ENCODE assay signal across 8 cellular contexts in the genomic region with DNA sequence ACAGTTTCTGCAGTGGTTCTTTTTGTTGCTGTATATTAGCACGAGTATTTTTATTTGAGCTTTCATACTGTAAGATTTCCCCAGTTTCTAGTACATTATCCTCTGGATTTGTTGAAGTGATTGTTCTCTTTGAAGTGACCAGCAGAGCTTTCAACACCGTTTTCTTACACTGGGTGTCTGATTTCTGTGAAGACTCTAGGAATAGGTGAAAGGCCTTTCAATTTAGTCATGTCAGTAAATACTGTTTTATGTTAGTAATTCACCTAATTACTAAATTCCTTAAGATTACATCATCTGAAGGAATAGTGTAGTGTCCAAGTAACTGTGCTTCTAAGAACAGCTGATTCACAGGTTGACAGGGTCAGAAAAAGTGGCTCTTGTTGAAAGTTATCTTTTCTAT. TPM values are rescaled to one million over a fixed set of nuclear protein-coding genes. Genes with fewer than 3 reads are reported as not detected.
DNase-seq lines count a peak whose midpoint lies in the region; ATAC-seq, FAIRE-seq and TF ChIP-seq lines count a peak whose summit lies in the region.

No MANE protein-coding gene starts in this region.

- H3K9ac ChIP-seq in astrocyte (ENCODE audit: low read length): peak overlapping the region; percentile 95

- H3K9me3 Mint-ChIP-seq in astrocyte (ENCODE audit: unreplicated experiment) (no peaks in the 10 kb centered on the region), type B pancreatic cell (peaks cover 5% of the 10 kb centered on the region)

- ATAC-seq in GM19467 (IDR thresholded peaks at IDR 0.05; ENCODE audit: unreplicated experiment) (no peak), HG03432 (IDR thresholded peaks at IDR 0.05; ENCODE audit: unreplicated experiment) (no peak)

- TF ChIP-seq CTCF in astrocyte (IDR thresholded peaks at IDR 0.05; ENCODE audit: insufficient read depth, low read depth, low read length) (no peak), type B pancreatic cell (conservative IDR thresholded peaks at IDR 0.05) (no peak)

- H3K4me2 ChIP-seq in astrocyte (ENCODE audit: low read length): peak overlapping the region; percentile 98

- peaks cover 12% of the 10 kb centered on the region for H3K4me1 ChIP-seq in astrocyte (ENCODE audit: insufficient read depth, low read length)

- no peaks in the 10 kb centered on the region for H3K9me3 ChIP-seq in astrocyte (ENCODE audit: insufficient read depth, low read depth, low read length)

- H3K4me1 Mint-ChIP-seq in astrocyte (ENCODE audit: low read depth, unreplicated experiment) (peaks cover 14% of the 10 kb centered on the region), type B pancreatic cell (ENCODE audit: unreplicated experiment) (peaks cover 31% of the 10 kb centered on the region)

- no peak overlapping the region for H2AFZ ChIP-seq in astrocyte (ENCODE audit: low read depth, low read length)

- peak overlapping the region; percentile 88 for H3K27ac ChIP-seq in astrocyte (ENCODE audit: low read depth, low read length)

- H3K27me3 Mint-ChIP-seq in astrocyte (ENCODE audit: low read depth, unreplicated experiment): no peaks in the 10 kb centered on the region
- H3K27me3 Mint-ChIP-seq in type B pancreatic cell: no peaks in the 10 kb centered on the region

- H3K36me3 Mint-ChIP-seq in astrocyte (ENCODE audit: low read depth, unreplicated experiment) (no peaks in the 10 kb centered on the region), type B pancreatic cell (peaks cover 12% of the 10 kb centered on the region)

- H3K4me3 Mint-ChIP-seq in astrocyte (ENCODE audit: unreplicated experiment) (peak overlapping the region; percentile 99), type B pancreatic cell (peak overlapping the region; percentile 95)

- H3K27ac Mint-ChIP-seq in astrocyte (ENCODE audit: unreplicated experiment) (peak overlapping the region; percentile 73), type B pancreatic cell (peak overlapping the region; percentile 94)

- FAIRE-seq in astrocyte (lab: Jason Lieb, UNC): no peak

- peak overlapping the region; percentile 96 for H3K4me3 ChIP-seq in astrocyte (ENCODE audit: insufficient read depth, low read depth, low read length)

- peaks cover 31% of the 10 kb centered on the region for H4K20me1 ChIP-seq in astrocyte (ENCODE audit: insufficient read depth, low read length)

- no peaks in the 10 kb centered on the region for H3K27me3 ChIP-seq in astrocyte (ENCODE audit: insufficient read depth, low read length)

- DNase-seq in A172 (ENCODE audit: low spot score): peak; percentile 75
- DNase-seq in HCEC 1CT: peak; percentile 69
- DNase-seq in astrocyte (ENCODE audit: low read depth): peak; percentile 79
- peak; percentile 20 for DNase-seq in left kidney (ENCODE audit: low read depth, low spot score)
- DNase-seq in type B pancreatic cell (ENCODE audit: extremely low spot score, unreplicated experiment): no peak
- DNase-seq in activated CD4-positive, alpha-beta T cell treated with anti-CD3 and anti-CD28 coated beads for 1 hour: no peak

- no peaks in the 10 kb centered on the region for H3K36me3 ChIP-seq in astrocyte (ENCODE audit: insufficient read depth, low read length)

- H3K79me2 ChIP-seq in astrocyte (ENCODE audit: insufficient read depth, low read length): peaks cover 69% of the 10 kb centered on the region

RNA-seq across cellular contexts. Expression of gene PPM1B, which starts 2.3 kb away (rescaled TPM):
- 33.8 and 38.2 TPM in 2 replicates for total RNA-seq in A172 (2014; rRNA removed; shearing (Covaris generic))
- 39.3 and 39.4 TPM in 2 replicates for total RNA-seq in astrocyte
- 39.8 and 42.5 TPM in 2 replicates for total RNA-seq in type B pancreatic cell (ENCODE audit: low replicate concordance)

Comparison
In these comparisons a context has a peak if more than half of its experiments do, and no peak if none do; other contexts are left out.
1. DNase-seq: peak in A172 (single experiment), HCEC 1CT (single experiment), astrocyte (single experiment) and left kidney (single experiment); none in type B pancreatic cell (single experiment) and activated CD4-positive, alpha-beta T cell treated with anti-CD3 and anti-CD28 coated beads for 1 hour (single experiment).